In genomic region chr5:82448374-82448773, GRCh38 we compare ENCODE assay signal across 1 cellular context.
TF ChIP-seq lines count a peak whose summit lies in the region.

No MANE protein-coding gene starts in this region.

TF ChIP-seq in WTC11, 78 proteins besides CTCF, POLR2A, EP300 and RAD21 (continued from another document):
- TF ChIP-seq, protein P1, sequence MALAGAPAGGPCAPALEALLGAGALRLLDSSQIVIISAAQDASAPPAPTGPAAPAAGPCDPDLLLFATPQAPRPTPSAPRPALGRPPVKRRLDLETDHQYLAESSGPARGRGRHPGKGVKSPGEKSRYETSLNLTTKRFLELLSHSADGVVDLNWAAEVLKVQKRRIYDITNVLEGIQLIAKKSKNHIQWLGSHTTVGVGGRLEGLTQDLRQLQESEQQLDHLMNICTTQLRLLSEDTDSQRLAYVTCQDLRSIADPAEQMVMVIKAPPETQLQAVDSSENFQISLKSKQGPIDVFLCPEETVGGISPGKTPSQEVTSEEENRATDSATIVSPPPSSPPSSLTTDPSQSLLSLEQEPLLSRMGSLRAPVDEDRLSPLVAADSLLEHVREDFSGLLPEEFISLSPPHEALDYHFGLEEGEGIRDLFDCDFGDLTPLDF (CRISPR knock-in tag; IDR thresholded peaks at IDR 0.05), result no peak
- TF ChIP-seq CBFB (CRISPR knock-in tag; IDR thresholded peaks at IDR 0.05; ENCODE audit: low read depth) (no peak), NFE2L1 (CRISPR knock-in tag; IDR thresholded peaks at IDR 0.05) (no peak), FOXJ3 (CRISPR knock-in tag; IDR thresholded peaks at IDR 0.05; ENCODE audit: borderline replicate concordance) (no peak), NFATC4 (CRISPR knock-in tag; IDR thresholded peaks at IDR 0.05) (no peak)
- TF ChIP-seq, protein P2, sequence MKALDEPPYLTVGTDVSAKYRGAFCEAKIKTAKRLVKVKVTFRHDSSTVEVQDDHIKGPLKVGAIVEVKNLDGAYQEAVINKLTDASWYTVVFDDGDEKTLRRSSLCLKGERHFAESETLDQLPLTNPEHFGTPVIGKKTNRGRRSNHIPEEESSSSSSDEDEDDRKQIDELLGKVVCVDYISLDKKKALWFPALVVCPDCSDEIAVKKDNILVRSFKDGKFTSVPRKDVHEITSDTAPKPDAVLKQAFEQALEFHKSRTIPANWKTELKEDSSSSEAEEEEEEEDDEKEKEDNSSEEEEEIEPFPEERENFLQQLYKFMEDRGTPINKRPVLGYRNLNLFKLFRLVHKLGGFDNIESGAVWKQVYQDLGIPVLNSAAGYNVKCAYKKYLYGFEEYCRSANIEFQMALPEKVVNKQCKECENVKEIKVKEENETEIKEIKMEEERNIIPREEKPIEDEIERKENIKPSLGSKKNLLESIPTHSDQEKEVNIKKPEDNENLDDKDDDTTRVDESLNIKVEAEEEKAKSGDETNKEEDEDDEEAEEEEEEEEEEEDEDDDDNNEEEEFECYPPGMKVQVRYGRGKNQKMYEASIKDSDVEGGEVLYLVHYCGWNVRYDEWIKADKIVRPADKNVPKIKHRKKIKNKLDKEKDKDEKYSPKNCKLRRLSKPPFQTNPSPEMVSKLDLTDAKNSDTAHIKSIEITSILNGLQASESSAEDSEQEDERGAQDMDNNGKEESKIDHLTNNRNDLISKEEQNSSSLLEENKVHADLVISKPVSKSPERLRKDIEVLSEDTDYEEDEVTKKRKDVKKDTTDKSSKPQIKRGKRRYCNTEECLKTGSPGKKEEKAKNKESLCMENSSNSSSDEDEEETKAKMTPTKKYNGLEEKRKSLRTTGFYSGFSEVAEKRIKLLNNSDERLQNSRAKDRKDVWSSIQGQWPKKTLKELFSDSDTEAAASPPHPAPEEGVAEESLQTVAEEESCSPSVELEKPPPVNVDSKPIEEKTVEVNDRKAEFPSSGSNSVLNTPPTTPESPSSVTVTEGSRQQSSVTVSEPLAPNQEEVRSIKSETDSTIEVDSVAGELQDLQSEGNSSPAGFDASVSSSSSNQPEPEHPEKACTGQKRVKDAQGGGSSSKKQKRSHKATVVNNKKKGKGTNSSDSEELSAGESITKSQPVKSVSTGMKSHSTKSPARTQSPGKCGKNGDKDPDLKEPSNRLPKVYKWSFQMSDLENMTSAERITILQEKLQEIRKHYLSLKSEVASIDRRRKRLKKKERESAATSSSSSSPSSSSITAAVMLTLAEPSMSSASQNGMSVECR (CRISPR knock-in tag; IDR thresholded peaks at IDR 0.05; ENCODE audit: borderline replicate concordance), result no peak
- TF ChIP-seq, protein P3, sequence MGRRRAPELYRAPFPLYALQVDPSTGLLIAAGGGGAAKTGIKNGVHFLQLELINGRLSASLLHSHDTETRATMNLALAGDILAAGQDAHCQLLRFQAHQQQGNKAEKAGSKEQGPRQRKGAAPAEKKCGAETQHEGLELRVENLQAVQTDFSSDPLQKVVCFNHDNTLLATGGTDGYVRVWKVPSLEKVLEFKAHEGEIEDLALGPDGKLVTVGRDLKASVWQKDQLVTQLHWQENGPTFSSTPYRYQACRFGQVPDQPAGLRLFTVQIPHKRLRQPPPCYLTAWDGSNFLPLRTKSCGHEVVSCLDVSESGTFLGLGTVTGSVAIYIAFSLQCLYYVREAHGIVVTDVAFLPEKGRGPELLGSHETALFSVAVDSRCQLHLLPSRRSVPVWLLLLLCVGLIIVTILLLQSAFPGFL (CRISPR knock-in tag; IDR thresholded peaks at IDR 0.05; ENCODE audit: borderline replicate concordance), result no peak
